In the genomic region with DNA sequence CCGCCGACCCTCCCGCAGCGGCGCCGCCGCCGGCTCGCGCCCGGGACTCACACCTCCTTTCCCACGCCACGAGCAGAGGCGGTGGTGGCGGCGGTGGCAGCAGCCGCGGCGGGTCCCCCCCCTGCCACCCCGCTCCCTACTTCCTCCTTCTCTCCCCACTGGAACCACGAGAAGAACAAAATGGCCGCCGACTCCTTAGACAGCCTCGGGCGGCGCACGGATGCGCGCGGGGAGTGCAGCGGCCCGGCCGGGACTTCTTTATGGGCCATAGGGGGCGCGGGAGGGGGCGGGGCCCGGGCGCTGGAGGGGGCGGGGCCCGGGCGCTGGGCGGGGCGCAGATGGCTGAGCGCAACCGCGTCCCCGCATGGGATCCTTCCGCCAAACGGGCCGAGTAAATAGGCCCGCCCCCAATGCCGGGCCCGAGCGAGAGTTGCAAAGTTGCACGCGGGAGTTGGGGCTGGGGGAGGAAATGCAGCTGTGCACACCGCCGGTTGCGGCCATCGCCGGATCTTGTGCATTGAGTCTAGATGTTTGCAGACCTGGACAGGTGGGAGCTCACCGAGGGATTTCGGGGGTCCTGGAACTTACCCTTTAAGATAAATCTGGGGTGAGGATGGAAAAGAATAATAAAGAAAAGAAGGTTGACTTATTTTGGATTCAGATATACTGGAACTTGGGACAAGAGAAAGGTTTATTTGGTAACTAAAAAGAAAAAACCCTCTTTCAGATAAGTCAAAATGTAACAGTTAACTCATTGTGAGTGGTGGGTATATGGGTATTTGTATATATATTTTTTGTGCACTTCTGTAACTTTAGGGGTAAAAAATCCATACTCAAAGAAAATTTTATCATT, we compare ENCODE assay signal across 8 cellular contexts. TPM values are rescaled to one million over a fixed set of nuclear protein-coding genes. Genes with fewer than 3 reads are reported as not detected.
DNase-seq lines count a peak whose midpoint lies in the region; ATAC-seq and TF ChIP-seq lines count a peak whose summit lies in the region.

TSS of gene PPP1CC (minus strand) at position 174 of the 853 bp plus-strand sequence. CDS start 184 bp downstream, outside the sequence.

- TF ChIP-seq CTCF in VCaP (conservative IDR thresholded peaks at IDR 0.05): no peak

- no peaks in the 10 kb centered on the region for H3K9me3 ChIP-seq in iPS-18c (ENCODE audit: control insufficient read depth, insufficient read depth, low read length)
- H3K9me3 ChIP-seq in skeletal muscle tissue (ENCODE audit: control insufficient read depth in 3 of 3, low read length in 3 of 3): no peaks in the 10 kb centered on the region

- ATAC-seq in GM18867 (IDR thresholded peaks at IDR 0.05; ENCODE audit: unreplicated experiment) (peak; percentile 75), HG03108 (IDR thresholded peaks at IDR 0.05; ENCODE audit: unreplicated experiment) (peak; percentile 63)

- peak within 1 kb of the TSS; percentile 93 for H3K27ac ChIP-seq in VCaP
- peak within 1 kb of the TSS; percentile 73 for H3K27ac ChIP-seq in skeletal muscle tissue (ENCODE audit: low read depth, low read length)

- H3K27me3 ChIP-seq in skeletal muscle tissue (ENCODE audit: control insufficient read depth in 3 of 3, insufficient read depth in 3 of 3, low read length in 3 of 3): no peaks in the 10 kb centered on the region

- no peaks in the 10 kb centered on the region for H3K36me3 ChIP-seq in skeletal muscle tissue (ENCODE audit: control insufficient read depth in 3 of 3, insufficient read depth in 3 of 3, low read length in 3 of 3)

- in situ Hi-C loops in T47D (cut with HindIII; ENCODE audit: low pct_unique_long_range_greater_than_20kb, low sequenced_read_pairs): no loop called here

- peak within 1 kb of the TSS; percentile 79 to 91 (median 81) for H3K9ac ChIP-seq in skeletal muscle tissue (ENCODE audit: low read depth in 1 of 3, low read length in 3 of 3)

- DNase-seq in 8988T: peak; percentile 88
- DNase-seq in NCI-H2196 treated with DMSO at 0.1 percent for 48 hours (lab: John Stamatoyannopoulos, UW; ENCODE audit: unreplicated experiment): peak; percentile 85
- DNase-seq in T47D (ENCODE audit: low read depth in 1 of 2, low spot score in 1 of 2): peak; percentile 88 to 99

- H3K4me1 ChIP-seq in skeletal muscle tissue (ENCODE audit: control insufficient read depth in 3 of 3, insufficient read depth in 3 of 3, low read length in 3 of 3): peaks cover 29 to 40% (median 31%) of the 10 kb centered on the region in 3 donors

- H3K4me3 ChIP-seq in iPS-18c (ENCODE audit: insufficient read depth, low read depth, low read length) (peak within 1 kb of the TSS; percentile 83), skeletal muscle tissue (ENCODE audit: low read length in 3 of 3) (peak within 1 kb of the TSS; percentile 85 to 90 (median 88))

RNA-seq across cellular contexts. Expression of gene PPP1CC, which starts in this region (rescaled TPM):
- 103 TPM for total RNA-seq in skeletal muscle tissue

Comparison
In these comparisons a context has a peak if more than half of its experiments do, and no peak if none do; other contexts are left out.
1. Peak in every context shown above with its lines: DNase-seq, ATAC-seq, H3K4me3 ChIP-seq and H3K27ac ChIP-seq.